ENCODE assay signal across 9 cellular contexts in the genomic region with DNA sequence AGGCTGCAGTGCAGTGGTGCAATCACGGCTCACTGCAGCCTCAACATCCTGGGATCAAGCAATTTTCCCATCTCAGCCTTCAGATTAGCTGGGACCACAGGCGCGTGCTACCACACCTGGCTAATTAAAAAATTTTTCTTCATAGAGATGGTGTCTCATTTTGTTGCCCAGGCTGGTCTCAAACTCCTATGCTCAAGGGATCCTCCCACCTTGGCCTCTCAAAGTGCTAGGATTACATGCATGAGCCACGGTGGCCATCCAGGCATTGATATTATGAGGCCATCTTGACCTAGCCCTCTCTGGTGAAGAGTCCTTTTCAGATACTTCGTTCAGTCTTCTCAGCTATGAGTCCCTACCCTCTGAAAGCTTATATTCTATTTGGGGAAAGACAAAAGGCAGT. TPM values are rescaled to one million over a fixed set of nuclear protein-coding genes. Genes with fewer than 3 reads are reported as not detected.
DNase-seq lines count a peak whose midpoint lies in the region; ATAC-seq and TF ChIP-seq lines count a peak whose summit lies in the region.
"Had no signal": no experiment of that assay in that cellular context is flagged by ENCODE, and none has a peak within 500 bp of the region (broad histone marks: within the 10 kb centered on the region; RNA-seq: fewer than 3 reads in every experiment).

No MANE protein-coding gene starts in this region.

- H3K27ac ChIP-seq in Peyer's patch (peak overlapping the region; percentile 50 to 96 (median 86)), endodermal cell (ENCODE audit: low read depth, low read length) (no peak overlapping the region)

- H3K4me3 Mint-ChIP-seq in endodermal cell, result no peak overlapping the region

- H3K4me1 ChIP-seq in Peyer's patch, result peaks cover 0 to 32% (median 13%) of the 10 kb centered on the region in 4 donors
- no peaks in the 10 kb centered on the region for H3K4me1 ChIP-seq in endodermal cell (ENCODE audit: control insufficient read depth, insufficient read depth, low read length)

- H3K9me3 Mint-ChIP-seq in endodermal cell, result no peaks in the 10 kb centered on the region

- no peaks in the 10 kb centered on the region for H3K9me3 ChIP-seq in Peyer's patch
- H3K9me3 ChIP-seq in endodermal cell (ENCODE audit: control insufficient read depth, low read length), result no peaks in the 10 kb centered on the region

- ATAC-seq in GM21786 (IDR thresholded peaks at IDR 0.05; ENCODE audit: unreplicated experiment) (no peak), GM21447 (IDR thresholded peaks at IDR 0.05; ENCODE audit: unreplicated experiment) (no peak)

- TF ChIP-seq CTCF in GM06990 (IDR thresholded peaks at IDR 0.05; ENCODE audit: insufficient read depth, low read length, poor library complexity, severe bottlenecking) (no peak), Peyer's patch (IDR thresholded peaks at IDR 0.05) (no peak), endodermal cell (conservative IDR thresholded peaks at IDR 0.05) (no peak), retinal pigment epithelial cell (conservative IDR thresholded peaks at IDR 0.05; ENCODE audit: low read depth, low read length) (no peak), GM13977 (IDR thresholded peaks at IDR 0.05; ENCODE audit: extremely low read depth, insufficient read depth, missing control alignments) (no peak)

- H3K4me1 Mint-ChIP-seq in endodermal cell, result peaks cover 25% of the 10 kb centered on the region

- no peak for DNase-seq in GM06990 (ENCODE audit: extremely low read depth, insufficient read length)
- no peak for DNase-seq in Peyer's patch
- peak; percentile 28 for DNase-seq in endodermal cell
- no peak for DNase-seq in retinal pigment epithelial cell (ENCODE audit: low read depth)
- DNase-seq in HuH-7.5 (ENCODE audit: low spot score), result no peak
- DNase-seq in GM13977 (ENCODE audit: low spot score), result no peak
- DNase-seq: NCI-H446 treated with DMSO at 0.1 percent for 48 hours had no signal

- no peak overlapping the region for H3K27ac Mint-ChIP-seq in endodermal cell

- no peak for TF ChIP-seq POLR2A in Peyer's patch (IDR thresholded peaks at IDR 0.05)

- in situ Hi-C loops in GM13977 (cut with MboI; ENCODE audit: low pct_unique_long_range_greater_than_20kb, low sequenced_read_pairs, unreplicated experiment), result no loop called here

- no peaks in the 10 kb centered on the region for H3K27me3 ChIP-seq in GM06990 (replicated peaks; ENCODE audit: control insufficient read depth, insufficient read depth, low read length)
- no peaks in the 10 kb centered on the region for H3K27me3 ChIP-seq in Peyer's patch
- no peaks in the 10 kb centered on the region for H3K27me3 ChIP-seq in endodermal cell (ENCODE audit: control insufficient read depth, insufficient read depth, low read length, poor library complexity, severe bottlenecking)

- H3K4me3 ChIP-seq in GM06990 (replicated peaks; ENCODE audit: low read depth, low read length), result peak overlapping the region; percentile 59
- peak overlapping the region; percentile 33 to 73 (median 56) for H3K4me3 ChIP-seq in Peyer's patch
- H3K4me3 ChIP-seq in endodermal cell (ENCODE audit: low read length), result no peak overlapping the region
- H3K4me3 ChIP-seq in retinal pigment epithelial cell (ENCODE audit: low read length), result peak overlapping the region; percentile 53

- H3K36me3 ChIP-seq in GM06990 (ENCODE audit: control insufficient read depth, insufficient read depth, low read length), result no peaks in the 10 kb centered on the region
- no peaks in the 10 kb centered on the region for H3K36me3 ChIP-seq in Peyer's patch
- H3K36me3 ChIP-seq in endodermal cell (ENCODE audit: control insufficient read depth, insufficient read depth, low read length), result no peaks in the 10 kb centered on the region

- H3K36me3 Mint-ChIP-seq in endodermal cell (ENCODE audit: low read depth), result no peaks in the 10 kb centered on the region

- no peak overlapping the region for H3K9ac ChIP-seq in endodermal cell (ENCODE audit: extremely low read depth, low read length, poor library complexity, severe bottlenecking)

- no peaks in the 10 kb centered on the region for H3K27me3 Mint-ChIP-seq in endodermal cell (ENCODE audit: insufficient read depth)

- 91 to 100% methylated on average over 4 to 5 of the region's 5 CpGs for WGBS in endodermal cell (ENCODE audit: insufficient coverage in 1 of 2, insufficient read length in 1 of 2), 2 experiments

RNA-seq across cellular contexts. Expression of a gene that starts 1.1 kb away (rescaled TPM):
- total RNA-seq in Peyer's patch (100 to 1,000 TPM in 1 of 4 donors, 10 to 100 TPM in 3; 32.0 to 262 (median 42.8) TPM), endodermal cell (1 to 10 TPM; 5.4 to 9.0 TPM)
- 1.4 TPM for polyA plus RNA-seq in endodermal cell (2013, experiment 1 of 2)
- 0.75 TPM for polyA plus RNA-seq in endodermal cell (2013, experiment 2 of 2)
